In genomic region chr11:72336163-72336562, GRCh38 we compare ENCODE assay signal across 1 cellular context.
TF ChIP-seq lines count a peak whose summit lies in the region.

No MANE protein-coding gene starts in this region.

TF ChIP-seq in SK-N-SH, 30 proteins besides CTCF, POLR2A, EP300 and RAD21 (continued from another document):
- no peak for TF ChIP-seq REST (IDR thresholded peaks at IDR 0.05; ENCODE audit: low read depth, low read length)
- no peak for TF ChIP-seq FOXM1 (IDR thresholded peaks at IDR 0.05; ENCODE audit: low read depth)
- no peak for TF ChIP-seq USF2 (IDR thresholded peaks at IDR 0.05; ENCODE audit: borderline replicate concordance, low read depth, low read length)
- TF ChIP-seq TAF1 (IDR thresholded peaks at IDR 0.05; ENCODE audit: borderline replicate concordance, low read depth, low read length): no peak
